Comparison of ENCODE assay signal across 28 cellular contexts in genomic region chr13:93307166-93307565, GRCh38.
"Had no signal": no experiment of that assay in that cellular context is flagged by ENCODE, and none has a peak within 500 bp of the region (broad histone marks: within the 10 kb centered on the region; RNA-seq: fewer than 3 reads in every experiment).

No MANE protein-coding gene starts in this region.

- H3K9me3 ChIP-seq: adrenal gland, heart left ventricle, left lung, lower lobe of right lung, psoas muscle, sigmoid colon had no signal

- H3K27me3 ChIP-seq: adrenal gland, dorsolateral prefrontal cortex, foreskin keratinocyte, heart left ventricle, left lung, sigmoid colon had no signal

- H3K4me3 ChIP-seq: adrenal gland, coronary artery, dorsolateral prefrontal cortex, heart left ventricle, left lung, lower lobe of right lung, psoas muscle, sigmoid colon had no signal

- H3K36me3 ChIP-seq: adrenal gland, heart left ventricle, left lung, lower lobe of right lung, sigmoid colon had no signal

- DNase-seq: activated CD4-positive, alpha-beta T cell treated with anti-CD3 and anti-CD28 coated beads for 4 hours; activated CD4-positive, alpha-beta T cell treated with anti-CD3 and anti-CD28 coated beads, Interleukin-2, amount 50 U/mL, for 4 hours; activated CD8-positive, alpha-beta memory T cell treated with anti-CD3 and anti-CD28 coated beads, Interleukin-2, amount 50 U/mL, for 4 hours; activated effector memory CD4-positive, alpha-beta T cell treated with anti-CD3 and anti-CD28 coated beads, Interleukin-2, amount 50 U/mL, for 16 hours; activated naive CD4-positive, alpha-beta T cell treated with anti-CD3 and anti-CD28 coated beads for 36 hours; activated naive CD8-positive, alpha-beta T cell treated with anti-CD3 and anti-CD28 coated beads for 36 hours; activated T-cell treated with anti-CD3 and anti-CD28 coated beads, Interleukin-2, amount 50 U/mL, for 1 hour; adrenal gland; aorta; dorsolateral prefrontal cortex; effector memory CD4-positive, alpha-beta T cell; foreskin keratinocyte; heart left ventricle; hypothalamus; immature natural killer cell; left lung; lower lobe of right lung; mesenchymal stem cell; naive thymus-derived CD8-positive, alpha-beta T cell; nucleus accumbens; psoas muscle; sigmoid colon; stimulated activated CD4-positive, alpha-beta T cell treated with anti-CD3 and anti-CD28 coated beads, Interleukin-15, amount 100 ng/mL, for 24 hours; stimulated activated CD4-positive, alpha-beta T cell treated with anti-CD3 and anti-CD28 coated beads, Interleukin-2, amount 100 ng/mL, for 24 hours; stimulated activated naive CD4-positive, alpha-beta T cell; trophoblast cell had no signal

- H3K4me1 ChIP-seq: adrenal gland, heart left ventricle, left lung, lower lobe of right lung, parathyroid adenoma, psoas muscle, sigmoid colon had no signal

- H3K9ac ChIP-seq: parathyroid adenoma had no signal

- H3K79me2 ChIP-seq: parathyroid adenoma had no signal

- H3K27ac ChIP-seq: adrenal gland, coronary artery, dorsolateral prefrontal cortex, foreskin keratinocyte, heart left ventricle, left lung, lower lobe of right lung, parathyroid adenoma, psoas muscle, sigmoid colon had no signal

- H2AFZ ChIP-seq: parathyroid adenoma had no signal

- ATAC-seq: foreskin keratinocyte; heart left ventricle; left lung; lower lobe of right lung; naive thymus-derived CD8-positive, alpha-beta T cell; psoas muscle had no signal
